Comparison of ENCODE assay signal across 10 cellular contexts in the genomic region with DNA sequence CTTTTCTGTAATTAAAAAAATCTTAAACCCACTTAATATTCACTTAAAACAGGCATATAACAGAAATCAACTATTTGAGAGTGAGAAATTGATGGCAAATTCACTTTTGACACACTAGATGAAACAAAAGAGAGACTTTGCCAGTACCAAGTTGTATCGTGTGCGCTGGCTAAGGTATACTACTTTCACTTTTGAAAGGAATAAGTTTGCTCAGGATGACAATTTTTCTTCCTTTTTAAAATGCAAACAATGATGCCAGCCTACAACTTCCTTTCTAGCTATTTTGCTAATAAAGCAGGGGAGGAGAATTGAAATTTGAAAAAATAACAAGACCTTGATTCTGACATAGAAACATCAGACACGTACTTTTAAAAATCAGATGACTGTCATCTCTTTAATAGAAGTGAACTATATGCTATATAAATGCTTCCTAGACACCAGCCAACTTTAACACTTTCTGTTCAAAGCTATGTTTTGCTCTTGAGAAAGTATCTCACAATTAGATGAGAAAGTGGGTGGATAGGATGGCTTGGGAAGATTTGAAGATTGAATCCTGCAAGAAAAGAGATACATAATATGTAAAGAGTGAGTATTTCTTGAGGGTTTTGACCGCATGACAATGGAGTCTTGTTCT. TPM values are rescaled to one million over a fixed set of nuclear protein-coding genes. Genes with fewer than 3 reads are reported as not detected.
DNase-seq lines count a peak whose midpoint lies in the region; ATAC-seq and TF ChIP-seq lines count a peak whose summit lies in the region.
"Had no signal": no experiment of that assay in that cellular context is flagged by ENCODE, and none has a peak within 500 bp of the region (broad histone marks: within the 10 kb centered on the region; RNA-seq: fewer than 3 reads in every experiment).

No MANE protein-coding gene starts in this region.

- peak overlapping the region; percentile 68 for H3K27ac ChIP-seq in AG04450 (ENCODE audit: low read depth, low read length)
- H3K27ac ChIP-seq in caudate nucleus (ENCODE audit: low read depth, low read length) = peak overlapping the region; percentile 97

- peaks cover 6 to 26% (median 7%) of the 10 kb centered on the region in 5 donors for H3K27me3 Mint-ChIP-seq in naive thymus-derived CD8-positive, alpha-beta T cell

- no peaks in the 10 kb centered on the region for H3K9me3 ChIP-seq in AG04450 (ENCODE audit: control insufficient read depth, insufficient read depth, low read length)

- peak overlapping the region in 1 of 10 donors; percentile 56 for H3K27ac Mint-ChIP-seq in naive thymus-derived CD8-positive, alpha-beta T cell

- DNase-seq in AG04450 (ENCODE audit: low read depth, low spot score) (no peak), NB4 (ENCODE audit: low read depth) (no peak), caudate nucleus (lab: John Stamatoyannopoulos, UW) (no peak), occipital lobe (lab: John Stamatoyannopoulos, UW) (no peak), NCI-H82 treated with DMSO at 0.1 percent for 48 hours (lab: John Stamatoyannopoulos, UW; ENCODE audit: unreplicated experiment) (no peak)
- DNase-seq in naive thymus-derived CD8-positive, alpha-beta T cell = no peak
- DNase-seq in activated CD4-positive, CD25-positive, alpha-beta regulatory T cell treated with anti-CD3 and anti-CD28 coated beads, Interleukin-2, amount 50 U/mL, for 72 hours = no peak
- DNase-seq: NCI-H2171 treated with DMSO at 0.1 percent for 48 hours had no signal

- peak overlapping the region in 9 of 10 donors; percentile 8 to 72 (median 48) for H3K4me3 Mint-ChIP-seq in naive thymus-derived CD8-positive, alpha-beta T cell

- H3K27me3 ChIP-seq in AG04450 (ENCODE audit: control insufficient read depth, insufficient read depth, low read length) = no peaks in the 10 kb centered on the region

- TF ChIP-seq CTCF in AG04450 (IDR thresholded peaks at IDR 0.05; ENCODE audit: low read depth, low read length) (no peak), NB4 (IDR thresholded peaks at IDR 0.05; ENCODE audit: low read depth, low read length) (no peak)

- peaks cover 5 to 19% (median 15%) of the 10 kb centered on the region in 4 donors for H3K4me1 Mint-ChIP-seq in naive thymus-derived CD8-positive, alpha-beta T cell

- CTCF ChIA-PET in AG04450 (lab: Charles Lee) = interaction anchor here (1.1 kb wide), 2 partner anchors 13 to 56 kb away, joined by 3 read pairs; no protein-coding TSS in a partner anchor

- no peaks in the 10 kb centered on the region for H3K36me3 Mint-ChIP-seq in naive thymus-derived CD8-positive, alpha-beta T cell

- no peak for TF ChIP-seq POLR2A in NB4 (IDR thresholded peaks at IDR 0.05; ENCODE audit: extremely low read depth, insufficient read length)

- H3K4me3 ChIP-seq in AG04450 (ENCODE audit: low read depth, low read length) (peak overlapping the region; percentile 41), NB4 (ENCODE audit: low read depth, low read length) (peak overlapping the region; percentile 65)

- H3K9me3 Mint-ChIP-seq in naive thymus-derived CD8-positive, alpha-beta T cell = no peaks in the 10 kb centered on the region

- POLR2A ChIA-PET in AG04450 (lab: Yijun Ruan, JAX) = interaction anchor here (0.7 to 1.3 kb wide), 3 partner anchors 19 to 73 kb away, joined by 3 read pairs; no protein-coding TSS in a partner anchor
- POLR2A ChIA-PET in naive thymus-derived CD8-positive, alpha-beta T cell (lab: Charles Lee) = no interaction called here

- no peak for ATAC-seq in naive thymus-derived CD8-positive, alpha-beta T cell
- no peak for ATAC-seq in HG03139 (IDR thresholded peaks at IDR 0.05; ENCODE audit: unreplicated experiment)

RNA-seq across cellular contexts. Expression of gene BLID, which starts 41.6 kb away (rescaled TPM):
- polyA plus RNA-seq in AG04450 (2011; rRNA removed) = 0.48 and 0.94 TPM in 2 replicates
- polyA minus RNA-seq in AG04450 (2011; rRNA and poly(A)+ RNA removed) = 19.8 and 30.4 TPM in 2 replicates
- total RNA-seq in naive thymus-derived CD8-positive, alpha-beta T cell = not detected
- polyA plus RNA-seq in naive thymus-derived CD8-positive, alpha-beta T cell = not detected
- 3.6 TPM for total RNA-seq in occipital lobe
- polyA plus RNA-seq: neural cell had no signal
